ENCODE assay signal across 17 cellular contexts in the genomic region with DNA sequence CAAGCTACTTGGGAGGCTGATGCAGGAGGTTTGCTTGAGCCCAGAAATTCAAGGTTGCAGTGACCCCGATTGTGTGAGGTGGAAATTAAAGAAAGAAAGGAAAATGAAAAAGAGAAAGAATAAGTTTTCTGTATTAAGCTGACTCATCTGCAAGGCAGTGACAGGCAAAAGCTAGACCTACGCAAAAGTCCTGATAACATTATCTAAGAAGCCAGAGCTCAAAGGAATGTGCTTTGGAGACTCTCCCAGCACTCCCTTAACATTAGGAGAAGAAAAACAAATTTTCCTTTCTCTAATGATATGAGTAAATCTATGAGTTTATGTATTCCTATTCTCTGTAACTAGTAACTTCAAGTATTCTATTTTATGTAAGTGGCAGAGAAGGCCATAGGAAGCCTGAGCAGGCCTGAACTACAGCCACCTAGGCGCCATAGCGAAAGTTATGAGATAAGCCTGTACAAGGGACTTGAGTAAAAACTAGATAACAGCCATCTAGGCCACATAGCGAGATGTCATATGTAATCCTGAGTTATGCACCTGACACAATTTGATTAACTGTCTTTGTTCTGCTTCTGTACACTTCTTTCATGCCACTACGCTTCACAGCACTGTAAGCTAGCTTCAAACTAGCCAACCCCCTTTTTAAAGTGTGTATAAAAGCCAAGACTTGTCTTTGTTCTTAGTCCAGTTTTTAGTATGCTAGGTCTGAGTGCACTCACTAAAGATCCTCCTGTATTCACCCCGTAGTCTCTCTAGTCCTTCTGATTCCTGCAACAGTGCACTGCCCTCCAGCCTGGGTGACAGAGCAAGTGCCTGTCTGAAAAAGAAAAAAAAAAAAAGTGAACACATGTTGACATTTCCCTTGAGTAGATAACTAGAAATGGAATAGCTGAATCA. TPM values are rescaled to one million over a fixed set of nuclear protein-coding genes. Genes with fewer than 3 reads are reported as not detected.
A peak's percentile ranks its signal among the peaks of the same experiment; 100 is the strongest.
DNase-seq lines count a peak whose midpoint lies in the region; ATAC-seq and TF ChIP-seq lines count a peak whose summit lies in the region.
"Had no signal": no experiment of that assay in that cellular context is flagged by ENCODE, and none has a peak within 500 bp of the region (broad histone marks: within the 10 kb centered on the region; RNA-seq: fewer than 3 reads in every experiment).

No MANE protein-coding gene starts in this region.

- H3K4me1 ChIP-seq in CD8-positive, alpha-beta memory T cell (ENCODE audit: insufficient read depth, low read length) = no peaks in the 10 kb centered on the region
- no peaks in the 10 kb centered on the region for H3K4me1 ChIP-seq in HCT116 (ENCODE audit: control insufficient read depth in 1 of 2, insufficient read depth in 2 of 2, low read length in 2 of 2)
- H3K4me1 ChIP-seq: BE2C had no signal

- H3K9ac ChIP-seq in HCT116 (ENCODE audit: low read length) = no peak overlapping the region

- peaks cover 5% of the 10 kb centered on the region for H3K9me3 ChIP-seq in CD8-positive, alpha-beta memory T cell (ENCODE audit: low read length)
- H3K9me3 ChIP-seq in HCT116 (ENCODE audit: control insufficient read depth in 1 of 2, insufficient read depth in 1 of 2, low read depth in 1 of 2, low read length in 2 of 2) = peaks cover 0 to 10% of the 10 kb centered on the region in 2 experiments; a peak in 1 of 4 replicates
- H3K9me3 ChIP-seq: BE2C had no signal

- H3K36me3 ChIP-seq in CD8-positive, alpha-beta memory T cell (ENCODE audit: insufficient read depth, low read length) = no peaks in the 10 kb centered on the region
- H3K36me3 ChIP-seq in HCT116 (ENCODE audit: control insufficient read depth in 1 of 2, insufficient read depth in 2 of 2, low read length in 2 of 2) = no peaks in the 10 kb centered on the region
- H3K36me3 ChIP-seq: BE2C had no signal

- peak overlapping the region; percentile 34 for H3K27ac ChIP-seq in CD8-positive, alpha-beta memory T cell (ENCODE audit: low read depth, low read length)
- H3K27ac ChIP-seq in HCT116 (ENCODE audit: low read depth, low read length) = no peak overlapping the region

- TF ChIP-seq POLR2A in HCT116 (IDR thresholded peaks at IDR 0.05; ENCODE audit: borderline replicate concordance, extremely low read depth, insufficient read depth, insufficient read length) = no peak

- CTCF ChIA-PET in CD8-positive, alpha-beta memory T cell (lab: Charles Lee) = interaction anchor here (1.7 kb wide), 1 partner anchor 9 kb away, joined by 5 read pairs; the partner anchor contains the start of gene ZWINT
- CTCF ChIA-PET in HCT116 (lab: Charles Lee) (no interaction called here), Calu3 (lab: Charles Lee) (interaction anchor here (0.7 kb wide), 1 partner anchor 14 kb away, joined by 3 read pairs; no protein-coding TSS in a partner anchor)

- no peak overlapping the region for H3K4me3 Mint-ChIP-seq in CD8-positive, alpha-beta memory T cell
- H3K4me3 Mint-ChIP-seq in chondrocyte (ENCODE audit: unreplicated experiment) (no peak overlapping the region), Calu3 (ENCODE audit: low read depth, unreplicated experiment) (no peak overlapping the region)
- H3K4me3 Mint-ChIP-seq in activated T-cell treated with anti-CD3 and anti-CD28 coated beads, Interleukin-2, amount 50 U/mL, for 4 hours = no peak overlapping the region
- H3K4me3 Mint-ChIP-seq: activated T-cell treated with anti-CD3 and anti-CD28 coated beads, Interleukin-2, amount 50 U/mL, for 72 hours had no signal

- peaks cover 0 to 11% (median 0%) of the 10 kb centered on the region in 3 donors for H3K36me3 Mint-ChIP-seq in CD8-positive, alpha-beta memory T cell
- H3K36me3 Mint-ChIP-seq in chondrocyte (ENCODE audit: low read depth) = no peaks in the 10 kb centered on the region
- no peaks in the 10 kb centered on the region for H3K36me3 Mint-ChIP-seq in Calu3 (ENCODE audit: insufficient read depth, unreplicated experiment)
- H3K36me3 Mint-ChIP-seq in activated T-cell treated with anti-CD3 and anti-CD28 coated beads, Interleukin-2, amount 50 U/mL, for 4 hours (ENCODE audit: insufficient read depth) = no peaks in the 10 kb centered on the region

- BruUV-seq in HCT116 (replicated peaks; lab: Mats Ljungman, UMichigan) (no TSS peak), Calu3 (replicated peaks; lab: Mats Ljungman, UMichigan) (no TSS peak)

- intact Hi-C loops in HCT116 (cut with micrococcal nuclease) (no loop called here), Calu3 (cut with micrococcal nuclease; ENCODE audit: unreplicated experiment) (no loop called here)

- no peak overlapping the region for H3K4me3 ChIP-seq in CD8-positive, alpha-beta memory T cell (ENCODE audit: low read length)
- H3K4me3 ChIP-seq in HCT116 (replicated peaks in 1 of 2; ENCODE audit: low read depth in 1 of 2, low read length in 2 of 2) (no peak overlapping the region), fibroblast of villous mesenchyme (ENCODE audit: low read depth, low read length) (no peak overlapping the region)

- H3K4me1 Mint-ChIP-seq in CD8-positive, alpha-beta memory T cell = no peaks in the 10 kb centered on the region
- H3K4me1 Mint-ChIP-seq in chondrocyte (ENCODE audit: low read depth) = no peaks in the 10 kb centered on the region
- H3K4me1 Mint-ChIP-seq in Calu3 (ENCODE audit: low read depth, unreplicated experiment) = no peaks in the 10 kb centered on the region
- no peaks in the 10 kb centered on the region for H3K4me1 Mint-ChIP-seq in activated T-cell treated with anti-CD3 and anti-CD28 coated beads, Interleukin-2, amount 50 U/mL, for 4 hours (ENCODE audit: low read depth)

- H3K27me3 ChIP-seq in CD8-positive, alpha-beta memory T cell (ENCODE audit: insufficient read depth, low read length, poor library complexity, severe bottlenecking) = no peaks in the 10 kb centered on the region
- no peaks in the 10 kb centered on the region for H3K27me3 ChIP-seq in HCT116 (ENCODE audit: insufficient read depth, low read length)
- H3K27me3 ChIP-seq: BE2C had no signal

- peaks cover 18 to 27% (median 23%) of the 10 kb centered on the region in 5 donors for H3K9me3 Mint-ChIP-seq in CD8-positive, alpha-beta memory T cell
- H3K9me3 Mint-ChIP-seq in chondrocyte (ENCODE audit: low read depth) (peaks cover 22% of the 10 kb centered on the region), Calu3 (ENCODE audit: low read depth, unreplicated experiment) (peaks cover 9% of the 10 kb centered on the region)
- H3K9me3 Mint-ChIP-seq in activated T-cell treated with anti-CD3 and anti-CD28 coated beads, Interleukin-2, amount 50 U/mL, for 4 hours = peaks cover 15% of the 10 kb centered on the region

- no peak for DNase-seq in CD8-positive, alpha-beta memory T cell
- DNase-seq in HCT116 (ENCODE audit: low read depth, low spot score) (peak; percentile 21), RKO (ENCODE audit: low spot score) (peak; percentile 19), fibroblast of villous mesenchyme (ENCODE audit: low read depth) (peak; percentile 8), chondrocyte (ENCODE audit: low spot score) (no peak), Calu3 (no peak)
- DNase-seq in activated T-cell treated with anti-CD3 and anti-CD28 coated beads, Interleukin-2, amount 50 U/mL, for 4 hours = no peak
- DNase-seq: activated CD4-positive, alpha-beta T cell treated with anti-CD3 and anti-CD28 coated beads, Interleukin-2, amount 50 U/mL, for 1 hour; BE2C; central memory CD4-positive, alpha-beta T cell; glutamatergic neuron; islet precursor cell; NCI-H1092 treated with DMSO at 0.1 percent for 48 hours; T-helper 9 cell had no signal

- no peaks in the 10 kb centered on the region for H3K79me2 ChIP-seq in HCT116 (ENCODE audit: insufficient read depth, low read length)

- H4K20me1 ChIP-seq in HCT116 (ENCODE audit: insufficient read depth) = no peaks in the 10 kb centered on the region

- POLR2A ChIA-PET in CD8-positive, alpha-beta memory T cell (lab: Charles Lee) = no interaction called here
- POLR2A ChIA-PET in HCT116 (lab: Charles Lee) = no interaction called here

- RAD21 ChIA-PET in HCT116 (lab: Charles Lee; ENCODE audit: low non-redundant PET in 1 of 2, low total read pairs in 2 of 2, uncharacterized antibody in 2 of 2, unreplicated experiment in 2 of 2) = no interaction called here

- ATAC-seq in HCT116 (no peak), GM19463 (IDR thresholded peaks at IDR 0.05; ENCODE audit: unreplicated experiment) (no peak)
- no peak for ATAC-seq in activated T-cell treated with anti-CD3 and anti-CD28 coated beads, Interleukin-2, amount 50 U/mL, for 4 hours
- ATAC-seq: activated T-cell treated with anti-CD3 and anti-CD28 coated beads, Interleukin-2, amount 50 U/mL, for 72 hours; sciatic nerve had no signal

- no peaks in the 10 kb centered on the region for H3K27me3 Mint-ChIP-seq in CD8-positive, alpha-beta memory T cell
- no peaks in the 10 kb centered on the region for H3K27me3 Mint-ChIP-seq in chondrocyte (ENCODE audit: low read depth)
- H3K27me3 Mint-ChIP-seq in Calu3 (ENCODE audit: unreplicated experiment) = no peaks in the 10 kb centered on the region
- no peaks in the 10 kb centered on the region for H3K27me3 Mint-ChIP-seq in activated T-cell treated with anti-CD3 and anti-CD28 coated beads, Interleukin-2, amount 50 U/mL, for 4 hours (ENCODE audit: low read depth)

- H3K9me2 ChIP-seq in HCT116 (ENCODE audit: insufficient read depth) = no peaks in the 10 kb centered on the region

- H3K4me2 ChIP-seq in HCT116 (ENCODE audit: low read length) = no peak overlapping the region

- H2AFZ ChIP-seq in HCT116 (ENCODE audit: low read depth, low read length, poor library complexity, severe bottlenecking) = no peak overlapping the region

- TF ChIP-seq RAD21 in HCT116 (IDR thresholded peaks at IDR 0.05; ENCODE audit: low read depth) = no peak

- TF ChIP-seq CTCF in HCT116 (IDR thresholded peaks at IDR 0.05 in 2 of 3, conservative IDR thresholded peaks at IDR 0.05 in 1 of 3; ENCODE audit: borderline replicate concordance in 1 of 3, insufficient read depth in 1 of 3, low read depth in 2 of 3, low read length in 2 of 3) = no peak
- no peak for TF ChIP-seq CTCF in fibroblast of villous mesenchyme (IDR thresholded peaks at IDR 0.05; ENCODE audit: insufficient read depth, low read depth, low read length)
- TF ChIP-seq CTCF in chondrocyte (IDR thresholded peaks at IDR 0.05) = no peak
- no peak for TF ChIP-seq CTCF in Calu3 (IDR thresholded peaks at IDR 0.05; ENCODE audit: unreplicated experiment)

- H3K27ac Mint-ChIP-seq in CD8-positive, alpha-beta memory T cell = no peak overlapping the region
- H3K27ac Mint-ChIP-seq in chondrocyte (ENCODE audit: unreplicated experiment) (no peak overlapping the region), Calu3 (ENCODE audit: unreplicated experiment) (no peak overlapping the region)
- H3K27ac Mint-ChIP-seq: activated T-cell treated with anti-CD3 and anti-CD28 coated beads, Interleukin-2, amount 50 U/mL, for 72 hours had no signal

RNA-seq across cellular contexts. Expression of gene ZWINT, which starts 9.4 kb away (rescaled TPM):
- total RNA-seq in CD8-positive, alpha-beta memory T cell = 100 to 1,000 TPM; 114 to 120 TPM
- 5.8 TPM for polyA plus RNA-seq in CD8-positive, alpha-beta memory T cell
- total RNA-seq in HCT116 (2021; ENCODE audit: unreplicated experiment) (64.5 TPM), fibroblast of villous mesenchyme (28.0 and 29.4 TPM in 2 replicates), chondrocyte (9.6 to 21.8 TPM (median 10.2 TPM) in 3 replicates), Calu3 (2022) (111 and 112 TPM in 2 replicates)
- 52.9 and 79.2 TPM in 2 replicates for polyA plus RNA-seq in HCT116 (2012)
- total RNA-seq in activated T-cell treated with anti-CD3 and anti-CD28 coated beads, Interleukin-2, amount 50 U/mL, for 4 hours = 10 to 100 TPM; 46.7 to 72.3 (median 58.7) TPM

Comparison
In these comparisons a context has a peak if more than half of its experiments do, and no peak if none do; other contexts are left out.
1. DNase-seq: peak in HCT116 (single experiment), RKO (single experiment) and fibroblast of villous mesenchyme (single experiment); none in CD8-positive, alpha-beta memory T cell (0 of 5), chondrocyte (single experiment), Calu3 (single experiment) and activated T-cell treated with anti-CD3 and anti-CD28 coated beads, Interleukin-2, amount 50 U/mL, for 4 hours (single experiment).